ENCODE assay signal across 9 cellular contexts in genomic region chr19:57633832-57634131, GRCh38. TPM values are rescaled to one million over a fixed set of nuclear protein-coding genes. Genes with fewer than 3 reads are reported as not detected.
DNase-seq lines count a peak whose midpoint lies in the region; ATAC-seq and TF ChIP-seq lines count a peak whose summit lies in the region.
"Had no signal": no experiment of that assay in that cellular context is flagged by ENCODE, and none has a peak within 500 bp of the region (broad histone marks: within the 10 kb centered on the region; RNA-seq: fewer than 3 reads in every experiment).

No MANE protein-coding gene starts in this region.

- H4K20me1 ChIP-seq in mammary epithelial cell (ENCODE audit: insufficient read depth, low read length) = no peaks in the 10 kb centered on the region

- peaks cover 24% of the 10 kb centered on the region for H3K79me2 ChIP-seq in mammary epithelial cell (ENCODE audit: insufficient read depth, low read length)

- H3K27me3 ChIP-seq in mammary epithelial cell (ENCODE audit: insufficient read depth, low read length) (no peaks in the 10 kb centered on the region), lower lobe of right lung (ENCODE audit: low read depth) (no peaks in the 10 kb centered on the region), upper lobe of left lung (no peaks in the 10 kb centered on the region)

- peak overlapping the region; percentile 72 for H3K9ac ChIP-seq in mammary epithelial cell (ENCODE audit: insufficient read depth, low read length)

- intact Hi-C loops in mammary epithelial cell (cut with micrococcal nuclease) (loop anchor here (1.0 to 5.0 kb wide), 3 partner anchors 19 to 221 kb away; partner anchors contain the start of genes ZNF134, ZNF17 and ZNF551), lower lobe of right lung (cut with DNase I) (no loop called here), posterior vena cava (cut with DNase I) (no loop called here)

- H3K36me3 ChIP-seq in mammary epithelial cell (ENCODE audit: insufficient read depth, low read length) (peaks cover 4% of the 10 kb centered on the region), lower lobe of right lung (peaks cover 25% of the 10 kb centered on the region), upper lobe of left lung (peaks cover 13 to 45% (median 28%) of the 10 kb centered on the region in 4 donors)

- TF ChIP-seq CTCF in mammary epithelial cell (conservative IDR thresholded peaks at IDR 0.05 in 1 of 2, IDR thresholded peaks at IDR 0.05 in 1 of 2; ENCODE audit: extremely low read depth in 1 of 2, insufficient read depth in 1 of 2, low read depth in 1 of 2, low read length in 2 of 2) (no peak), lower lobe of right lung (IDR thresholded peaks at IDR 0.05) (no peak), upper lobe of left lung (IDR thresholded peaks at IDR 0.05) (no peak), GM10266 (IDR thresholded peaks at IDR 0.05; ENCODE audit: control insufficient read depth, insufficient read depth, low read depth, missing control alignments) (no peak), GM13977 (IDR thresholded peaks at IDR 0.05; ENCODE audit: extremely low read depth, insufficient read depth, missing control alignments) (no peak)

- CTCF ChIA-PET in mammary epithelial cell (lab: Charles Lee; ENCODE audit: low non-redundant PET) = no interaction called here

- H3K4me3 Mint-ChIP-seq in activated T-cell treated with anti-CD3 and anti-CD28 coated beads, Interleukin-2, amount 50 U/mL, for 4 hours = peak overlapping the region; percentile 87

- H3K4me3 ChIP-seq in mammary epithelial cell (replicated peaks in 1 of 3; ENCODE audit: insufficient read depth in 1 of 3, low read depth in 2 of 3, low read length in 3 of 3) = peak overlapping the region; percentile 86 to 95 (median 93)
- H3K4me3 ChIP-seq in lower lobe of right lung = peak overlapping the region; percentile 95
- peak overlapping the region; percentile 66 to 80 (median 76) for H3K4me3 ChIP-seq in upper lobe of left lung

- TF ChIP-seq POLR2A in upper lobe of left lung (IDR thresholded peaks at IDR 0.05) = no peak

- H3K36me3 Mint-ChIP-seq in activated T-cell treated with anti-CD3 and anti-CD28 coated beads, Interleukin-2, amount 50 U/mL, for 4 hours (ENCODE audit: insufficient read depth) = peaks cover 43% of the 10 kb centered on the region

- H3K4me1 ChIP-seq in mammary epithelial cell (ENCODE audit: insufficient read depth, low read length) (no peaks in the 10 kb centered on the region), lower lobe of right lung (peaks cover 15% of the 10 kb centered on the region), upper lobe of left lung (peaks cover 7 to 18% (median 10%) of the 10 kb centered on the region in 4 donors)

- H3K27ac ChIP-seq in mammary epithelial cell (ENCODE audit: insufficient read depth, low read depth, low read length) (peak overlapping the region; percentile 72), lower lobe of right lung (peak overlapping the region; percentile 85), upper lobe of left lung (peak overlapping the region in 1 of 4 donors; percentile 84)

- BruUV-seq in mammary epithelial cell (replicated peaks; lab: Mats Ljungman, UMichigan) = TSS peak; percentile 6

- H3K9me3 ChIP-seq in mammary epithelial cell (replicated peaks; ENCODE audit: insufficient read depth, low read length) (peaks cover 11% of the 10 kb centered on the region), lower lobe of right lung (peaks cover 41% of the 10 kb centered on the region), upper lobe of left lung (peaks cover 24 to 41% (median 27%) of the 10 kb centered on the region in 4 donors)

- dilution Hi-C loops in mammary epithelial cell (cut with HindIII; ENCODE audit: low sequenced_read_pairs) = no loop called here

- ATAC-seq in activated T-cell treated with anti-CD3 and anti-CD28 coated beads, Interleukin-2, amount 50 U/mL, for 4 hours = no peak
- ATAC-seq in lower lobe of right lung (peak; percentile 36 to 46), upper lobe of left lung (ENCODE audit: low FRiP score in 2 of 2) (no peak)

- no peak for TF ChIP-seq EP300 in upper lobe of left lung (IDR thresholded peaks at IDR 0.05)

- DNase-seq in activated T-cell treated with anti-CD3 and anti-CD28 coated beads, Interleukin-2, amount 50 U/mL, for 4 hours = no peak
- no peak for DNase-seq in activated T-cell treated with anti-CD3 and anti-CD28 coated beads, Interleukin-2, amount 50 U/mL, for 48 hours
- DNase-seq in mammary epithelial cell = no peak
- no peak for DNase-seq in lower lobe of right lung
- DNase-seq in upper lobe of left lung = peak in 1 of 2 donors; percentile 4
- DNase-seq in GM10266 (ENCODE audit: extremely low spot score) = no peak
- DNase-seq in GM13977 (ENCODE audit: low spot score) = no peak
- no peak for DNase-seq in posterior vena cava (ENCODE audit: low spot score)
- DNase-seq: KBM-7 had no signal

- H2AFZ ChIP-seq in mammary epithelial cell (ENCODE audit: low read depth, low read length) = peak overlapping the region; percentile 99

- peaks cover 23% of the 10 kb centered on the region for H3K4me1 Mint-ChIP-seq in activated T-cell treated with anti-CD3 and anti-CD28 coated beads, Interleukin-2, amount 50 U/mL, for 4 hours (ENCODE audit: low read depth)

- H3K27me3 Mint-ChIP-seq in activated T-cell treated with anti-CD3 and anti-CD28 coated beads, Interleukin-2, amount 50 U/mL, for 4 hours (ENCODE audit: low read depth) = no peaks in the 10 kb centered on the region

- WGBS in mammary epithelial cell (ENCODE audit: low coverage, missing lambda C conversion rate) = 10% methylated on average over 5 of the region's 6 CpGs
- WGBS in upper lobe of left lung, 2 donors = 46 to 52% methylated on average over 5 to 6 of the region's 6 CpGs

- peaks cover 38% of the 10 kb centered on the region for H3K9me3 Mint-ChIP-seq in activated T-cell treated with anti-CD3 and anti-CD28 coated beads, Interleukin-2, amount 50 U/mL, for 4 hours

- in situ Hi-C loops in mammary epithelial cell (cut with MboI; ENCODE audit: low sequenced_read_pairs in 2 of 2) (no loop called here), GM13977 (cut with MboI; ENCODE audit: low pct_unique_long_range_greater_than_20kb, low sequenced_read_pairs, unreplicated experiment) (no loop called here)

- H3K4me2 ChIP-seq in mammary epithelial cell (ENCODE audit: insufficient read depth, low read depth, low read length) = peak overlapping the region; percentile 78

RNA-seq across cellular contexts. Expression of gene ZNF211, which starts 0.8 kb away (rescaled TPM):
- 1 to 10 TPM; 4.1 to 4.5 (median 4.4) TPM for total RNA-seq in activated T-cell treated with anti-CD3 and anti-CD28 coated beads, Interleukin-2, amount 50 U/mL, for 4 hours
- 10 to 100 TPM; 11.4 to 13.5 TPM for total RNA-seq in mammary epithelial cell
- 6.4 TPM for polyA plus RNA-seq in mammary epithelial cell
- 8.9 TPM for polyA minus RNA-seq in mammary epithelial cell
- 12.4 TPM for total RNA-seq in lower lobe of right lung
- 10 to 100 TPM in 3 of 6 donors, 1 to 10 TPM in 3; 7.1 to 16.4 (median 11.0) TPM for total RNA-seq in upper lobe of left lung
- total RNA-seq in posterior vena cava = 1 to 10 TPM; 6.9 to 8.0 TPM

RNA-seq across cellular contexts. Expression of gene ZNF134, which starts 19.7 kb away (rescaled TPM):
- 10 to 100 TPM; 13.7 to 18.9 (median 13.7) TPM for total RNA-seq in activated T-cell treated with anti-CD3 and anti-CD28 coated beads, Interleukin-2, amount 50 U/mL, for 4 hours
- total RNA-seq in mammary epithelial cell (10 to 100 TPM; 21.7 to 32.0 TPM), lower lobe of right lung (17.4 TPM), upper lobe of left lung (10 to 100 TPM; 11.5 to 18.5 (median 16.1) TPM), posterior vena cava (10 to 100 TPM; 14.9 to 18.0 TPM)
- polyA plus RNA-seq in mammary epithelial cell = 9.3 TPM
- polyA minus RNA-seq in mammary epithelial cell = 6.3 TPM

RNA-seq across cellular contexts. Expression of gene ZNF530, which starts 34.1 kb away (rescaled TPM):
- 1 to 10 TPM; 4.7 to 7.7 (median 4.9) TPM for total RNA-seq in activated T-cell treated with anti-CD3 and anti-CD28 coated beads, Interleukin-2, amount 50 U/mL, for 4 hours
- 1 to 10 TPM; 4.3 to 5.6 TPM for total RNA-seq in mammary epithelial cell
- polyA plus RNA-seq in mammary epithelial cell = 4.6 TPM
- polyA minus RNA-seq in mammary epithelial cell = 13.5 TPM
- 2.0 TPM for total RNA-seq in lower lobe of right lung
- total RNA-seq in upper lobe of left lung = 1 to 10 TPM; 1.7 to 7.3 (median 3.0) TPM
- 1 to 10 TPM; 1.6 to 2.4 TPM for total RNA-seq in posterior vena cava

RNA-seq across cellular contexts. Expression of gene ZSCAN4, which starts 35.0 kb away (rescaled TPM):
- total RNA-seq in activated T-cell treated with anti-CD3 and anti-CD28 coated beads, Interleukin-2, amount 50 U/mL, for 4 hours = not detected
- total RNA-seq in mammary epithelial cell = not detected
- 0.12 TPM for polyA plus RNA-seq in mammary epithelial cell
- polyA minus RNA-seq in mammary epithelial cell = not detected
- total RNA-seq in lower lobe of right lung = 0.24 TPM
- total RNA-seq in upper lobe of left lung = under 1 TPM in 2 of 6 donors, not detected in 4; 0.17 to 0.49 TPM
- under 1 TPM in 1 of 2 donors, not detected in 1; 0.10 TPM for total RNA-seq in posterior vena cava

RNA-seq across cellular contexts. Expression of gene ZNF551, which starts 48.0 kb away (rescaled TPM):
- 1 to 10 TPM; 8.7 to 9.7 (median 9.2) TPM for total RNA-seq in activated T-cell treated with anti-CD3 and anti-CD28 coated beads, Interleukin-2, amount 50 U/mL, for 4 hours
- total RNA-seq in mammary epithelial cell = 1 to 10 TPM; 8.5 to 9.2 TPM
- polyA plus RNA-seq in mammary epithelial cell = 7.9 TPM
- polyA minus RNA-seq in mammary epithelial cell = 1.6 TPM
- 3.9 TPM for total RNA-seq in lower lobe of right lung
- total RNA-seq in upper lobe of left lung = 10 to 100 TPM in 2 of 6 donors, 1 to 10 TPM in 4; 4.3 to 15.4 (median 7.0) TPM
- 1 to 10 TPM; 4.8 to 7.7 TPM for total RNA-seq in posterior vena cava

Comparison
In these comparisons a context has a peak if more than half of its experiments do, and no peak if none do; other contexts are left out.
1. ATAC-seq: peak in lower lobe of right lung (2 of 2); none in activated T-cell treated with anti-CD3 and anti-CD28 coated beads, Interleukin-2, amount 50 U/mL, for 4 hours (0 of 2) and upper lobe of left lung (0 of 2).
2. Peak in every context shown above with its lines, with median percentiles within 50 percentile points of each other: H3K4me3 ChIP-seq.